22 cellular contexts compared by ENCODE assay signal in the genomic region with DNA sequence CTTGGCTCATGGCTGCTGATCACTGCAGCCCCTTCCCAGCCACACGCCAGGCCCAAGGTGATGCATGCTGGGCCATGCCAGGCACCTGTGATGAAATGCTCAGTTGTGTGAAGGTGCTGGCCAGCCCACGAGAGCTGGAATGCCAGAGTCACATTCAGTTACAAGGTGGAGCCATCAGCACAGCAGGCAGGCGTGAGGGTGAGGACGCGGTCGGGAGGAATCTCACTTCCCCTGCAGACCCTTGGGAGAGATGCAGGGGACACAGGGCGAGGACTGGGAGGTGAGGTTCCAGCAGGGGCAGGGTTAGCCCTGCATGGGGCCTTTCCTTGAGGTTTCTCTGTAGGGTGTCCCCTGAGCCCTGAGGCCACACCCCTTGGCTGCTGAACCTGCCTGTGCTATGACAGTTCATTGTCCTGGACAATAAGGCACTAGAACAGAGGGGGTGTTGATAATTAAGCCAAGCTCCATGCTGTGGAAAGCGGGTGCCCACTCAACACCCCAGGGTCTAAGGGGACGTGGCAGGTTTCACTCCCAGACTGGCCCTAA.
DNase-seq lines count a peak whose midpoint lies in the region; ATAC-seq, FAIRE-seq and TF ChIP-seq lines count a peak whose summit lies in the region.
"Had no signal": no experiment of that assay in that cellular context is flagged by ENCODE, and none has a peak within 500 bp of the region (broad histone marks: within the 10 kb centered on the region; RNA-seq: fewer than 3 reads in every experiment).

No MANE protein-coding gene starts in this region.

- DNase-seq in GM12891 (ENCODE audit: insufficient read length, low spot score) (no peak), GM12878 (ENCODE audit: low read depth, low spot score) (no peak), left colon (peak; percentile 21 to 24), posterior vena cava (ENCODE audit: low spot score) (peak; percentile 71), occipital lobe (lab: John Stamatoyannopoulos, UW) (no peak), dermis blood vessel endothelial cell (no peak), uterus (no peak)
- DNase-seq in activated CD4-positive, alpha-beta T cell treated with anti-CD3 and anti-CD28 coated beads, Interleukin-2, amount 10 ng/mL, durations not matched to agents 7 days and 5 days, result no peak
- DNase-seq: C1 segment of cervical spinal cord; CD8-positive, alpha-beta T cell; DND-41; KBM-7; MM.1S; NCI-H1048; NCI-H1417 treated with DMSO at 0.1 percent for 48 hours; NCI-H187; NCI-H446 treated with DMSO at 0.1 percent for 48 hours; NCI-H69; SHP77 treated with DMSO at 0.1 percent for 48 hours had no signal

- H3K4me2 ChIP-seq in GM12878 (ENCODE audit: control insufficient read depth, insufficient read depth), result no peak overlapping the region

- no peaks in the 10 kb centered on the region for H4K20me1 ChIP-seq in GM12878 (ENCODE audit: control insufficient read depth, insufficient read depth)

- no peaks in the 10 kb centered on the region for H3K27me3 ChIP-seq in GM12878 (replicated peaks in 1 of 2; ENCODE audit: control insufficient read depth in 2 of 2, insufficient read depth in 2 of 2, low read length in 1 of 2)
- H3K27me3 ChIP-seq in uterus, result no peaks in the 10 kb centered on the region

- 54% methylated on average over 9 of the region's 9 CpGs for WGBS in GM12878 (ENCODE audit: insufficient coverage, insufficient replicate concordance, low lambda C conversion rate, missing lambda C conversion rate)

- no peaks in the 10 kb centered on the region for H3K9me3 Mint-ChIP-seq in activated CD4-positive, alpha-beta T cell treated with anti-CD3 and anti-CD28 coated beads, Interleukin-2, amount 10 ng/mL, durations not matched to agents 7 days and 5 days
- H3K9me3 Mint-ChIP-seq: CD8-positive, alpha-beta T cell had no signal

- TF ChIP-seq CTCF in GM12878 (IDR thresholded peaks at IDR 0.05 in 2 of 3, conservative IDR thresholded peaks at IDR 0.05 in 1 of 3; ENCODE audit: control insufficient read depth in 2 of 3, extremely low read depth in 1 of 3, insufficient read depth in 1 of 3, low read depth in 3 of 3, low read length in 3 of 3), result no peak
- no peak for TF ChIP-seq CTCF in uterus (IDR thresholded peaks at IDR 0.05)

- no peaks in the 10 kb centered on the region for H3K4me1 Mint-ChIP-seq in activated CD4-positive, alpha-beta T cell treated with anti-CD3 and anti-CD28 coated beads, Interleukin-2, amount 10 ng/mL, durations not matched to agents 7 days and 5 days

- no peak for TF ChIP-seq EP300 in GM12878 (IDR thresholded peaks at IDR 0.05; ENCODE audit: borderline replicate concordance in 1 of 2, control insufficient read depth in 1 of 2, low read depth in 2 of 2, low read length in 2 of 2)

- H3K9me3 ChIP-seq in GM12878 (replicated peaks; ENCODE audit: control insufficient read depth, insufficient read depth, low read length), result no peaks in the 10 kb centered on the region
- no peaks in the 10 kb centered on the region for H3K9me3 ChIP-seq in uterus

- RAD21 ChIA-PET in GM12878 (lab: Charles Lee; ENCODE audit: unreplicated experiment), result interaction anchor here (1.3 to 1.4 kb wide), 2 partner anchors 14 to 234 kb away, joined by 3 to 4 read pairs; no protein-coding TSS in a partner anchor

- H3K27ac ChIP-seq in GM12878 (ENCODE audit: control insufficient read depth, insufficient read depth), result no peak overlapping the region
- no peak overlapping the region for H3K27ac ChIP-seq in uterus
- H3K27ac ChIP-seq: RWPE1 had no signal

- TF ChIP-seq RAD21 in GM12878 (IDR thresholded peaks at IDR 0.05; ENCODE audit: insufficient read depth, low read depth, low read length), result no peak

- H3K36me3 Mint-ChIP-seq in activated CD4-positive, alpha-beta T cell treated with anti-CD3 and anti-CD28 coated beads, Interleukin-2, amount 10 ng/mL, durations not matched to agents 7 days and 5 days (ENCODE audit: low read depth), result no peaks in the 10 kb centered on the region
- H3K36me3 Mint-ChIP-seq: CD8-positive, alpha-beta T cell had no signal

- POLR2A ChIA-PET in GM12878 (lab: Charles Lee), result no interaction called here
- POLR2A ChIA-PET in activated CD4-positive, alpha-beta T cell treated with anti-CD3 and anti-CD28 coated beads, Interleukin-2, amount 10 ng/mL, durations not matched to agents 7 days and 5 days (lab: Charles Lee), result no interaction called here

- no peaks in the 10 kb centered on the region for H3K79me2 ChIP-seq in GM12878 (ENCODE audit: control insufficient read depth, insufficient read depth, low read length)

- H3K9ac ChIP-seq in GM12878 (ENCODE audit: control insufficient read depth, insufficient read depth, low read length), result no peak overlapping the region

- H2AFZ ChIP-seq in GM12878 (ENCODE audit: control insufficient read depth, low read depth, low read length), result no peak overlapping the region

- H3K4me3 Mint-ChIP-seq in activated CD4-positive, alpha-beta T cell treated with anti-CD3 and anti-CD28 coated beads, Interleukin-2, amount 10 ng/mL, durations not matched to agents 7 days and 5 days, result no peak overlapping the region
- H3K4me3 Mint-ChIP-seq: CD8-positive, alpha-beta T cell had no signal

- SMC1A ChIA-PET in GM12878 (lab: Charles Lee; ENCODE audit: uncharacterized antibody, unreplicated experiment), result interaction anchor here (1.1 to 1.5 kb wide), 3 partner anchors 11 to 82 kb away, joined by 3 read pairs; a partner anchor contains a TSS

- TF ChIP-seq POLR2A in GM12891 (IDR thresholded peaks at IDR 0.05; ENCODE audit: low read depth, low read length) (no peak), GM12878 (IDR thresholded peaks at IDR 0.05; ENCODE audit: low read depth, low read length) (no peak), uterus (IDR thresholded peaks at IDR 0.05) (no peak)

- in situ Hi-C loops in GM12878 (cut with MboI), result no loop called here

- intact Hi-C loops in GM12878 (cut with micrococcal nuclease; ENCODE audit: unreplicated experiment) (no loop called here), left colon (cut with DNase I, micrococcal nuclease) (no loop called here), posterior vena cava (cut with DNase I) (no loop called here), uterus (cut with DNase I; ENCODE audit: low total_unique reads) (no loop called here)

- FAIRE-seq in GM12891 (lab: Jason Lieb, UNC) (no peak), GM12878 (lab: Jason Lieb, UNC) (no peak)
- FAIRE-seq: GM12892 had no signal

- no peak overlapping the region for H3K27ac Mint-ChIP-seq in activated CD4-positive, alpha-beta T cell treated with anti-CD3 and anti-CD28 coated beads, Interleukin-2, amount 10 ng/mL, durations not matched to agents 7 days and 5 days
- H3K27ac Mint-ChIP-seq: CD8-positive, alpha-beta T cell had no signal

- no peak overlapping the region for H3K4me3 ChIP-seq in GM12878
- H3K4me3 ChIP-seq in uterus, result no peak overlapping the region

- H3K27me3 Mint-ChIP-seq in activated CD4-positive, alpha-beta T cell treated with anti-CD3 and anti-CD28 coated beads, Interleukin-2, amount 10 ng/mL, durations not matched to agents 7 days and 5 days, result peaks cover 9% of the 10 kb centered on the region

- CTCF ChIA-PET in GM12878 (lab: Yijun Ruan, JAX), result interaction anchor here (1.2 kb wide), 1 partner anchor 62 kb away, joined by 3 read pairs; no protein-coding TSS in a partner anchor
- CTCF ChIA-PET in activated CD4-positive, alpha-beta T cell treated with anti-CD3 and anti-CD28 coated beads, Interleukin-2, amount 10 ng/mL, durations not matched to agents 7 days and 5 days (lab: Charles Lee), result no interaction called here

- no TSS peak for BruUV-seq in GM12878 (replicated peaks; lab: Mats Ljungman, UMichigan)

- H3K4me1 ChIP-seq in GM12878 (ENCODE audit: control insufficient read depth, insufficient read depth, low read length) (no peaks in the 10 kb centered on the region; the same call in 1 of the 2 replicates), uterus (no peaks in the 10 kb centered on the region)

- no peaks in the 10 kb centered on the region; a peak in 1 of 4 replicates for H3K36me3 ChIP-seq in GM12878 (ENCODE audit: control insufficient read depth in 2 of 2, insufficient read depth in 2 of 2, low read length in 1 of 2)
- no peaks in the 10 kb centered on the region for H3K36me3 ChIP-seq in uterus

- ATAC-seq in GM12878 (peak; percentile 65), left colon (peak; percentile 70)
- ATAC-seq: CD8-positive, alpha-beta T cell; HCT116 had no signal

TF ChIP-seq in GM12891, 5 proteins besides CTCF, POLR2A, EP300 and RAD21:
- TF ChIP-seq SPI1 (IDR thresholded peaks at IDR 0.05; ENCODE audit: low read depth, low read length), result peak; percentile 6; the same call in 1 of the 2 replicates
- no peak for TF ChIP-seq PAX5 (IDR thresholded peaks at IDR 0.05; ENCODE audit: insufficient read depth, low read length, severe bottlenecking)

TF ChIP-seq in GM12878, 131 proteins besides CTCF, POLR2A, EP300 and RAD21:
- TF ChIP-seq SPI1 (IDR thresholded peaks at IDR 0.05; ENCODE audit: borderline replicate concordance, insufficient read depth, low read depth, low read length), result 0 out of 2 replicates have a peak, but pooled peaks have one; percentile 2
- TF ChIP-seq, protein P1, sequence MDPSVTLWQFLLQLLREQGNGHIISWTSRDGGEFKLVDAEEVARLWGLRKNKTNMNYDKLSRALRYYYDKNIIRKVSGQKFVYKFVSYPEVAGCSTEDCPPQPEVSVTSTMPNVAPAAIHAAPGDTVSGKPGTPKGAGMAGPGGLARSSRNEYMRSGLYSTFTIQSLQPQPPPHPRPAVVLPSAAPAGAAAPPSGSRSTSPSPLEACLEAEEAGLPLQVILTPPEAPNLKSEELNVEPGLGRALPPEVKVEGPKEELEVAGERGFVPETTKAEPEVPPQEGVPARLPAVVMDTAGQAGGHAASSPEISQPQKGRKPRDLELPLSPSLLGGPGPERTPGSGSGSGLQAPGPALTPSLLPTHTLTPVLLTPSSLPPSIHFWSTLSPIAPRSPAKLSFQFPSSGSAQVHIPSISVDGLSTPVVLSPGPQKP (IDR thresholded peaks at IDR 0.05; ENCODE audit: low read depth, low read length), result no peak
TF ChIP-seq in GM12878: peak in this region for 1.

Comparison
In these comparisons a context has a peak if more than half of its experiments do, and no peak if none do; other contexts are left out.
1. DNase-seq: peak in left colon (2 of 2) and posterior vena cava (single experiment); none in GM12891 (single experiment), GM12878 (single experiment), occipital lobe (single experiment), dermis blood vessel endothelial cell (single experiment), uterus (0 of 2) and activated CD4-positive, alpha-beta T cell treated with anti-CD3 and anti-CD28 coated beads, Interleukin-2, amount 10 ng/mL, durations not matched to agents 7 days and 5 days (single experiment).